ENCODE assay signal across 9 cellular contexts in genomic region chr22:38219644-38220043, GRCh38. TPM values are rescaled to one million over a fixed set of nuclear protein-coding genes. Genes with fewer than 3 reads are reported as not detected.
DNase-seq lines count a peak whose midpoint lies in the region; ATAC-seq and TF ChIP-seq lines count a peak whose summit lies in the region.
"Had no signal": no experiment of that assay in that cellular context is flagged by ENCODE, and none has a peak within 500 bp of the region (broad histone marks: within the 10 kb centered on the region; RNA-seq: fewer than 3 reads in every experiment).

No MANE protein-coding gene starts in this region.

- H3K27me3 Mint-ChIP-seq in neural crest cell (ENCODE audit: low read depth): peaks cover 2% of the 10 kb centered on the region

- TF ChIP-seq CTCF in heart right ventricle (IDR thresholded peaks at IDR 0.05) (no peak), dorsolateral prefrontal cortex (IDR thresholded peaks at IDR 0.05 in 54 of 56, conservative IDR thresholded peaks at IDR 0.05 in 2 of 56; ENCODE audit: low read depth in 1 of 56, partially characterized antibody in 56 of 56) (no peak), neural crest cell (conservative IDR thresholded peaks at IDR 0.05) (no peak)

- H3K4me1 ChIP-seq in heart right ventricle: peaks cover 16 to 41% (median 34%) of the 10 kb centered on the region in 9 donors

- peak overlapping the region in 9 of 10 donors; percentile 64 to 92 (median 87) for H3K27ac ChIP-seq in heart right ventricle
- peak overlapping the region in 57 of 59 donors; percentile 13 to 92 (median 78) for H3K27ac ChIP-seq in dorsolateral prefrontal cortex

- no peaks in the 10 kb centered on the region for H3K9me3 Mint-ChIP-seq in neural crest cell

- ATAC-seq in heart right ventricle (peak in 1 of 8 donors; percentile 5), Right ventricle myocardium superior (ENCODE audit: poor library complexity) (no peak), HG03196 (IDR thresholded peaks at IDR 0.05; ENCODE audit: unreplicated experiment) (no peak), HG03571 (IDR thresholded peaks at IDR 0.05; ENCODE audit: unreplicated experiment) (no peak)

- H3K4me3 ChIP-seq in heart right ventricle (no peak overlapping the region), dorsolateral prefrontal cortex (no peak overlapping the region)

- peaks cover 0 to 66% (median 26%) of the 10 kb centered on the region in 9 donors for H3K36me3 ChIP-seq in heart right ventricle

- H3K36me3 Mint-ChIP-seq in neural crest cell (ENCODE audit: low read depth): peaks cover 3% of the 10 kb centered on the region

- 73 to 75% methylated on average over 10 of the region's 10 CpGs for WGBS in heart right ventricle, 2 donors

- peaks cover 26% of the 10 kb centered on the region for H3K4me1 Mint-ChIP-seq in neural crest cell

- intact Hi-C loops in heart right ventricle (cut with DNase I) (no loop called here), Right ventricle myocardium superior (cut with DNase I) (no loop called here), dorsolateral prefrontal cortex (cut with DNase I) (loop anchor here in 1 of 2 donors (5.0 to 10.0 kb wide), 2 partner anchors 37 to 145 kb away; partner anchors contain the start of gene PLA2G6)

- DNase-seq in heart right ventricle (no peak), Right ventricle myocardium superior (no peak), dorsolateral prefrontal cortex (peak in 1 of 10 donors; percentile 63), neural crest cell (ENCODE audit: low read depth, low spot score) (no peak), NK-92 (lab: John Stamatoyannopoulos, UW; ENCODE audit: unreplicated experiment) (no peak), NCI-H1092 (lab: John Stamatoyannopoulos, UW) (no peak)
- DNase-seq: NCI-H2227 treated with DMSO at 0.1 percent for 48 hours had no signal

- no peak overlapping the region for H3K4me3 Mint-ChIP-seq in neural crest cell

- no peaks in the 10 kb centered on the region for H3K27me3 ChIP-seq in heart right ventricle
- no peaks in the 10 kb centered on the region for H3K27me3 ChIP-seq in dorsolateral prefrontal cortex

- peak overlapping the region; percentile 28 for H3K27ac Mint-ChIP-seq in neural crest cell (ENCODE audit: unreplicated experiment)

- no peaks in the 10 kb centered on the region for H3K9me3 ChIP-seq in heart right ventricle

RNA-seq across cellular contexts. Expression of gene MAFF, which starts 17.9 kb away (rescaled TPM):
- total RNA-seq in heart right ventricle (10 to 100 TPM in 4 of 10 donors, 1 to 10 TPM in 6; 2.9 to 21.2 (median 5.3) TPM), Right ventricle myocardium superior (4.2 TPM), dorsolateral prefrontal cortex (100 to 1,000 TPM in 1 of 120 experiments, 10 to 100 TPM in 67, 1 to 10 TPM in 52; 3.4 to 113 (median 10.9) TPM), neural crest cell (3.9 and 5.4 TPM in 2 replicates)
- 10 to 100 TPM in 1 of 2 donors, 1 to 10 TPM in 1; 6.5 to 21.4 TPM for polyA plus RNA-seq in heart right ventricle

RNA-seq across cellular contexts. Expression of gene PLA2G6, which starts 38.0 kb away (rescaled TPM):
- 10 to 100 TPM in 8 of 10 donors, 1 to 10 TPM in 2; 8.8 to 17.1 (median 13.5) TPM for total RNA-seq in heart right ventricle
- polyA plus RNA-seq in heart right ventricle: 10 to 100 TPM in 1 of 2 donors, 1 to 10 TPM in 1; 6.0 to 35.1 TPM
- 12.0 TPM for total RNA-seq in Right ventricle myocardium superior
- total RNA-seq in dorsolateral prefrontal cortex: 100 to 1,000 TPM in 17 of 120 experiments, 10 to 100 TPM in 103; 45.0 to 160 (median 76.4) TPM
- 11.0 and 14.6 TPM in 2 replicates for total RNA-seq in neural crest cell

RNA-seq across cellular contexts. Expression of gene TMEM184B, which starts 53.2 kb away (rescaled TPM):
- total RNA-seq in heart right ventricle (10 to 100 TPM; 36.2 to 51.6 (median 46.1) TPM), Right ventricle myocardium superior (42.2 TPM), dorsolateral prefrontal cortex (100 to 1,000 TPM in 119 of 120 experiments, 10 to 100 TPM in 1; 99.7 to 274 (median 141) TPM), neural crest cell (58.3 and 60.3 TPM in 2 replicates)
- polyA plus RNA-seq in heart right ventricle: 10 to 100 TPM; 20.8 to 29.7 TPM
